In genomic region chr13:48181482-48182145, GRCh38 we compare ENCODE assay signal across 23 cellular contexts. TPM values are rescaled to one million over a fixed set of nuclear protein-coding genes. Genes with fewer than 3 reads are reported as not detected.
DNase-seq lines count a peak whose midpoint lies in the region; ATAC-seq and TF ChIP-seq lines count a peak whose summit lies in the region.
"Had no signal": no experiment of that assay in that cellular context is flagged by ENCODE, and none has a peak within 500 bp of the region (broad histone marks: within the 10 kb centered on the region; RNA-seq: fewer than 3 reads in every experiment).

No MANE protein-coding gene starts in this region.

- no peaks in the 10 kb centered on the region for H3K9me3 ChIP-seq in CD4-positive, alpha-beta T cell (ENCODE audit: control insufficient read depth, low read length)
- no peaks in the 10 kb centered on the region for H3K9me3 ChIP-seq in IMR-90 (ENCODE audit: control insufficient read depth, insufficient read depth, low read length)
- H3K9me3 ChIP-seq in naive thymus-derived CD4-positive, alpha-beta T cell (ENCODE audit: control insufficient read depth in 2 of 3, low read length in 3 of 3): no peaks in the 10 kb centered on the region
- H3K9me3 ChIP-seq: heart right ventricle, prostate gland, testis had no signal

- ATAC-seq in CD4-positive, alpha-beta T cell (ENCODE audit: poor library complexity): no peak
- ATAC-seq in IMR-90 (ENCODE audit: low read depth): no peak
- ATAC-seq in naive thymus-derived CD4-positive, alpha-beta T cell: peak; percentile 22
- ATAC-seq in HG03025 (IDR thresholded peaks at IDR 0.05; ENCODE audit: low FRiP score, unreplicated experiment): no peak
- no peak for ATAC-seq in left cardiac atrium
- ATAC-seq: activated T-cell treated with anti-CD3 and anti-CD28 coated beads, Interleukin-2, amount 50 U/mL, for 4 hours; heart right ventricle; left ventricle myocardium superior; stimulated activated effector memory CD8-positive, alpha-beta T cell treated with anti-CD3 and anti-CD28 coated beads, Interleukin-12 subunit alpha, Interleukin-12 subunit beta, amount 100 ng/mL, for 72 hours had no signal

- BruUV-seq in IMR-90 (replicated peaks; lab: Mats Ljungman, UMichigan): no TSS peak

- no peak for TF ChIP-seq POLR2A in IMR-90 (IDR thresholded peaks at IDR 0.05; ENCODE audit: low read depth, low read length)

- H4K8ac ChIP-seq in IMR-90 (ENCODE audit: low read depth in 2 of 2, low read length in 2 of 2): no peak overlapping the region

- H3K27me3 Mint-ChIP-seq in CD4-positive, alpha-beta T cell: no peaks in the 10 kb centered on the region
- peaks cover 0 to 17% (median 0%) of the 10 kb centered on the region in 5 donors for H3K27me3 Mint-ChIP-seq in naive thymus-derived CD4-positive, alpha-beta T cell
- H3K27me3 Mint-ChIP-seq: CD8-positive, alpha-beta memory T cell had no signal

- H3K27ac ChIP-seq in CD4-positive, alpha-beta T cell (ENCODE audit: low read depth, low read length): no peak overlapping the region
- no peak overlapping the region for H3K27ac ChIP-seq in IMR-90 (ENCODE audit: insufficient read depth, low read length)
- no peak overlapping the region for H3K27ac ChIP-seq in naive thymus-derived CD4-positive, alpha-beta T cell (ENCODE audit: low read depth, low read length)
- H3K27ac ChIP-seq: heart right ventricle, prostate gland, testis had no signal

- no peak overlapping the region for H2BK15ac ChIP-seq in IMR-90 (ENCODE audit: low read depth, low read length)

- no peaks in the 10 kb centered on the region for H3K27me3 ChIP-seq in CD4-positive, alpha-beta T cell (ENCODE audit: control insufficient read depth, insufficient read depth, low read length)
- H3K27me3 ChIP-seq in IMR-90 (ENCODE audit: control insufficient read depth, insufficient read depth, low read length): peaks cover 9% of the 10 kb centered on the region; the same call in 1 of the 2 replicates
- H3K27me3 ChIP-seq in naive thymus-derived CD4-positive, alpha-beta T cell (ENCODE audit: control insufficient read depth in 2 of 2, insufficient read depth in 2 of 2, low read length in 2 of 2): no peaks in the 10 kb centered on the region
- H3K27me3 ChIP-seq: dorsolateral prefrontal cortex, heart right ventricle, testis had no signal

- H2BK20ac ChIP-seq in IMR-90 (ENCODE audit: low read depth, low read length): no peak overlapping the region

- H3K4me3 Mint-ChIP-seq in CD4-positive, alpha-beta T cell: no peak overlapping the region
- H3K4me3 Mint-ChIP-seq in naive thymus-derived CD4-positive, alpha-beta T cell: peak overlapping the region in 2 of 10 donors; percentile 37 to 58
- H3K4me3 Mint-ChIP-seq: activated T-cell treated with anti-CD3 and anti-CD28 coated beads, Interleukin-2, amount 50 U/mL, for 4 hours; stimulated activated effector memory CD8-positive, alpha-beta T cell treated with anti-CD3 and anti-CD28 coated beads, Interleukin-12 subunit alpha, Interleukin-12 subunit beta, amount 100 ng/mL, for 72 hours had no signal

- no CpG with 5 or more reads among the region's 5 CpGs for WGBS in IMR-90 (ENCODE audit: extremely low coverage in 2 of 2, insufficient read length in 1 of 2), 2 experiments

- H3K9ac ChIP-seq in IMR-90 (ENCODE audit: low read depth, low read length): no peak overlapping the region

- no peak overlapping the region for H2BK120ac ChIP-seq in IMR-90 (ENCODE audit: low read depth, low read length)

- H3K4me1 ChIP-seq in IMR-90 (ENCODE audit: control insufficient read depth, insufficient read depth, low read length): no peaks in the 10 kb centered on the region
- peaks cover 8 to 32% of the 10 kb centered on the region in 2 donors for H3K4me1 ChIP-seq in naive thymus-derived CD4-positive, alpha-beta T cell (ENCODE audit: control insufficient read depth in 2 of 2, insufficient read depth in 2 of 2, low read length in 2 of 2)
- H3K4me1 ChIP-seq: prostate gland, testis had no signal

- H2BK5ac ChIP-seq in IMR-90 (ENCODE audit: low read depth, low read length, poor library complexity, severe bottlenecking): no peak overlapping the region

- H3K36me3 Mint-ChIP-seq in CD4-positive, alpha-beta T cell (ENCODE audit: low read depth): no peaks in the 10 kb centered on the region
- peaks cover 0 to 7% (median 6%) of the 10 kb centered on the region in 5 donors for H3K36me3 Mint-ChIP-seq in naive thymus-derived CD4-positive, alpha-beta T cell
- H3K36me3 Mint-ChIP-seq: stimulated activated effector memory CD8-positive, alpha-beta T cell treated with anti-CD3 and anti-CD28 coated beads, Interleukin-12 subunit alpha, Interleukin-12 subunit beta, amount 100 ng/mL, for 72 hours had no signal

- H3K36me3 ChIP-seq in IMR-90 (ENCODE audit: control insufficient read depth, insufficient read depth, low read length): no peaks in the 10 kb centered on the region
- no peaks in the 10 kb centered on the region for H3K36me3 ChIP-seq in naive thymus-derived CD4-positive, alpha-beta T cell (ENCODE audit: control insufficient read depth in 2 of 3, insufficient read depth in 3 of 3, low read length in 3 of 3)
- H3K36me3 ChIP-seq: heart right ventricle, prostate gland had no signal

- H3K4ac ChIP-seq in IMR-90 (ENCODE audit: low read depth, low read length): no peak overlapping the region

- POLR2A ChIA-PET in CD4-positive, alpha-beta T cell (lab: Charles Lee): interaction anchor here (1.2 to 5.3 kb wide), 4 partner anchors 26 to 54 kb away, joined by 3 to 92 read pairs (median 11); partner anchors contain the start of gene ITM2B
- POLR2A ChIA-PET in IMR-90 (lab: Charles Lee; ENCODE audit: unreplicated experiment): no interaction called here
- POLR2A ChIA-PET in naive thymus-derived CD4-positive, alpha-beta T cell (lab: Charles Lee): interaction anchor here (0.6 to 4.9 kb wide), 14 partner anchors 15 to 1054 kb away, joined by 3 to 22 read pairs (median 5); partner anchors contain the start of gene ITM2B

- CTCF ChIA-PET in CD4-positive, alpha-beta T cell (lab: Charles Lee): interaction anchor here (1.0 kb wide), 1 partner anchor 55 kb away, joined by 3 read pairs; no protein-coding TSS in a partner anchor
- CTCF ChIA-PET in IMR-90 (lab: Yijun Ruan, JAX): no interaction called here
- CTCF ChIA-PET in naive thymus-derived CD4-positive, alpha-beta T cell (lab: Charles Lee): interaction anchor here (0.6 to 2.2 kb wide), 4 partner anchors 14 to 54 kb away, joined by 3 to 10 read pairs (median 6); no protein-coding TSS in a partner anchor

- H3K9me3 Mint-ChIP-seq in CD4-positive, alpha-beta T cell: peaks cover 2% of the 10 kb centered on the region
- peaks cover 0 to 3% (median 0%) of the 10 kb centered on the region in 11 donors for H3K9me3 Mint-ChIP-seq in naive thymus-derived CD4-positive, alpha-beta T cell
- H3K9me3 Mint-ChIP-seq: activated T-cell treated with anti-CD3 and anti-CD28 coated beads, Interleukin-2, amount 50 U/mL, for 4 hours; CD8-positive, alpha-beta memory T cell; stimulated activated effector memory CD8-positive, alpha-beta T cell treated with anti-CD3 and anti-CD28 coated beads, Interleukin-12 subunit alpha, Interleukin-12 subunit beta, amount 100 ng/mL, for 72 hours had no signal

- no peaks in the 10 kb centered on the region for H3K79me1 ChIP-seq in IMR-90 (ENCODE audit: low read depth in 1 of 2, low read length in 2 of 2)

- peak overlapping the region; percentile 28 for H3K27ac Mint-ChIP-seq in CD4-positive, alpha-beta T cell
- peak overlapping the region in 4 of 9 donors; percentile 2 to 13 (median 4) for H3K27ac Mint-ChIP-seq in naive thymus-derived CD4-positive, alpha-beta T cell
- H3K27ac Mint-ChIP-seq: stimulated activated effector memory CD8-positive, alpha-beta T cell treated with anti-CD3 and anti-CD28 coated beads, Interleukin-12 subunit alpha, Interleukin-12 subunit beta, amount 100 ng/mL, for 72 hours had no signal

- dilution Hi-C loops in IMR-90 (cut with HindIII; ENCODE audit: low sequenced_read_pairs, unreplicated experiment): no loop called here

- H3K4me1 Mint-ChIP-seq in CD4-positive, alpha-beta T cell (ENCODE audit: low read depth): peaks cover 45% of the 10 kb centered on the region
- H3K4me1 Mint-ChIP-seq in naive thymus-derived CD4-positive, alpha-beta T cell: peaks cover 19 to 57% (median 42%) of the 10 kb centered on the region in 7 donors

- no peak overlapping the region for H3K18ac ChIP-seq in IMR-90 (ENCODE audit: low read depth, low read length)

- no peak for TF ChIP-seq RAD21 in IMR-90 (IDR thresholded peaks at IDR 0.05; ENCODE audit: low read length)

- no peaks in the 10 kb centered on the region for H4K20me1 ChIP-seq in IMR-90 (ENCODE audit: insufficient read depth, low read length)

- H3K4me3 ChIP-seq in IMR-90 (ENCODE audit: insufficient read depth, low read depth, low read length): no peak overlapping the region
- H3K4me3 ChIP-seq in naive thymus-derived CD4-positive, alpha-beta T cell (ENCODE audit: low read length): no peak overlapping the region
- H3K4me3 ChIP-seq: dorsolateral prefrontal cortex, heart right ventricle, prostate gland, testis had no signal

- intact Hi-C loops in CD4-positive, alpha-beta T cell (cut with DNase I, micrococcal nuclease): loop anchor here in 1 of 2 experiments (2.0 kb wide), 1 partner anchor 55 kb away; no protein-coding TSS in a partner anchor
- intact Hi-C loops in IMR-90 (cut with micrococcal nuclease): no loop called here
- intact Hi-C loops in naive thymus-derived CD4-positive, alpha-beta T cell (cut with micrococcal nuclease): no loop called here
- intact Hi-C loops in left cardiac atrium (cut with DNase I): no loop called here

- in situ Hi-C loops in IMR-90 (cut with MboI; ENCODE audit: low sequenced_read_pairs): no loop called here

- no peak for DNase-seq in CD4-positive, alpha-beta T cell
- DNase-seq in IMR-90 (no peak), cerebellar cortex (ENCODE audit: low spot score) (peak; percentile 90), COLO668 (lab: John Stamatoyannopoulos, UW; ENCODE audit: unreplicated experiment) (no peak), left cardiac atrium (no peak)
- no peak for DNase-seq in naive thymus-derived CD4-positive, alpha-beta T cell
- DNase-seq in activated CD4-positive, alpha-beta T cell treated with anti-CD3 and anti-CD28 coated beads for 4 hours: no peak
- DNase-seq: activated CD4-positive, alpha-beta T cell treated with anti-CD3 and anti-CD28 coated beads for 1 hour; activated T-cell treated with anti-CD3 and anti-CD28 coated beads, Interleukin-2, amount 50 U/mL, for 4 hours; aorta; CD8-positive, alpha-beta memory T cell; DMS79 treated with DMSO at 0.1 percent for 48 hours; heart right ventricle; left ventricle myocardium superior; NCI-H1436; NCI-H524; OCI-M1; Right ventricle myocardium superior; testis had no signal

- no peak overlapping the region for H3K14ac ChIP-seq in IMR-90 (replicated peaks; ENCODE audit: low read depth, low read length)

- TF ChIP-seq CTCF in CD4-positive, alpha-beta T cell (IDR thresholded peaks at IDR 0.05): no peak
- TF ChIP-seq CTCF in IMR-90 (conservative IDR thresholded peaks at IDR 0.05; ENCODE audit: low read depth, low read length): no peak

- H3K23ac ChIP-seq in IMR-90 (ENCODE audit: low read depth, low read length): no peak overlapping the region

- peak overlapping the region; percentile 56 for H2AFZ ChIP-seq in IMR-90 (replicated peaks; ENCODE audit: low read length, poor library complexity)

- no peaks in the 10 kb centered on the region for H3K9me1 ChIP-seq in IMR-90 (ENCODE audit: insufficient read depth, low read length)

- H4K5ac ChIP-seq in IMR-90 (ENCODE audit: low read depth, low read length): no peak overlapping the region

- H3K4me2 ChIP-seq in IMR-90 (ENCODE audit: low read depth, low read length): no peak overlapping the region

- no peak overlapping the region for H2AK5ac ChIP-seq in IMR-90 (ENCODE audit: low read depth, low read length)

- no peak overlapping the region for H4K91ac ChIP-seq in IMR-90 (ENCODE audit: insufficient read depth, low read depth, low read length)

- H3K56ac ChIP-seq in IMR-90 (ENCODE audit: extremely low read depth, insufficient read depth, low read length): no peak overlapping the region

- H2AK9ac ChIP-seq in IMR-90 (replicated peaks; ENCODE audit: low read depth, low read length, poor library complexity): no peak overlapping the region

RNA-seq across cellular contexts. Expression of gene ITM2B, which starts 51.4 kb away (rescaled TPM):
- 100 to 1,000 TPM; 305 to 323 TPM for total RNA-seq in CD4-positive, alpha-beta T cell
- 51.1 and 76.9 TPM in 2 replicates for total RNA-seq in IMR-90 (2012; rRNA removed)
- polyA plus RNA-seq in IMR-90 (2012; rRNA removed): 127 and 158 TPM in 2 replicates
- 74.9 and 83.1 TPM in 2 replicates for polyA plus RNA-seq in IMR-90 (2012; cell fraction: cytosol; rRNA removed)
- polyA plus RNA-seq in IMR-90 (2012; cell fraction: nucleus; rRNA removed; ENCODE audit: low replicate concordance): 22.2 and 62.3 TPM in 2 replicates
- total RNA-seq in naive thymus-derived CD4-positive, alpha-beta T cell: 100 to 1,000 TPM; 190 to 733 (median 412) TPM
- polyA plus RNA-seq in naive thymus-derived CD4-positive, alpha-beta T cell: 1,000 to 10,000 TPM; 1,112 to 1,479 TPM
- 100 to 1,000 TPM; 537 to 557 TPM for total RNA-seq in left cardiac atrium
